7 cellular contexts compared by ENCODE assay signal in the genomic region with DNA sequence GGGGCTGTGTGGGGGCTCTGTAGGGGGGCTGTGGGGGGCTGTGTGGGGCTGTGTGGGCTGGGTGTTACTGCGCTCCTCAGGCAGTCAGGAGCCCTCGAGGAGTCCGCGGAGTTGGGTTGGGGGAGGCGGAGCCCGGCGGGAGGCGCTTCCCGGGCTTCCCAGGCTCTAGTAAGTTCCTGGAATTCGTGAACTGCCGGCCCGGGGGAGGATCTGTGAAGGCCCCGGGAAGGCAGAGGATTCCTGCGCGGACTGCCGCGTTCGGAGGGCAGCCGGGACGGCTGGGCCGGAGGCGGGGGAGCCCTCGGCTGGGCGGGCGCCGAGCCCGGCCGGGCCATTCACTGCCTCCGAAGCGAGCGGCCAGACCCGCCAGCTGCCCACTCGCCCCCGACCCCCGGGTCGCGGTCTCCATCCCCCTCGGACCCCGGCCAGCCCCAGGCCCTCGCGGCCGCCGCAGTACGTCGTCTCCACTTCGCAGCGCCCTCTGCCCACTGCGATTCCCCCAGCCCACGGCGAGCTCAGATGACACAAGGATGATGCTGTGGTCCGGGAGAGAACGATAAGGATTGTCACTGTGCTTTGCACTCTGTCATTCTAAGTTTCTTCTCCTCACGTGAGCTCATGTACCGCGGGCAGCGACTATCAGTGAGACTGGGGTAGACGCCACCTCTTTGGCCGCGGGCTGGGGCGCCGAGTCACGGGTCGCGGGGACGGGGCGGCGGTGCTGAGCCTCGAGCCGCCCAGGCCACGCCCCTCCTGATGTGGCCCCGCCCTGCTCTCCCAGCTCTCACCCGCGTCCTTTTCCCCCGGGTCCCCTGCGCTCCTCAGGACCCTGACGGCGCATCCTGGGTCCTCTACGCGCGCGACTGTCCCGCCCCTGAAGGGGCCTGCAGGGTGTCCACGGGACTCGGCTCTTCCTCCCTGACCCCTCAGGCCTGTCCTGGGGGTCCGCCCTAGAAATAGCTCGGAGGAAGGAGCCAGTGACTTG.
A peak's percentile ranks its signal among the peaks of the same experiment; 100 is the strongest.
DNase-seq lines count a peak whose midpoint lies in the region; ATAC-seq and TF ChIP-seq lines count a peak whose summit lies in the region.

No MANE protein-coding gene starts in this region.

- H3K36me3 ChIP-seq in lower lobe of right lung = no peaks in the 10 kb centered on the region

- no peaks in the 10 kb centered on the region for H3K9me3 ChIP-seq in lower lobe of right lung

- DNase-seq in NCI-H1048 (lab: John Stamatoyannopoulos, UW) (peak; percentile 7), dorsolateral prefrontal cortex (peak in 8 of 10 donors; percentile 48 to 83 (median 74)), lower lobe of right lung (peak; percentile 91)
- DNase-seq in activated CD4-positive, alpha-beta T cell treated with anti-CD3 and anti-CD28 coated beads, Interleukin-2, amount 50 U/mL, for 4 hours = peak; percentile 71
- peak; percentile 47 to 83 (median 56) for DNase-seq in stimulated activated CD4-positive, alpha-beta T cell treated with anti-CD3 and anti-CD28 coated beads, TNF-alpha, amount 100 ng/mL, for 24 hours (ENCODE audit: low read depth in 3 of 3)

- ATAC-seq in GM18505 (IDR thresholded peaks at IDR 0.05; ENCODE audit: unreplicated experiment) (peak; percentile 82), HG02588 (IDR thresholded peaks at IDR 0.05; ENCODE audit: unreplicated experiment) (peak; percentile 86), lower lobe of right lung (peak; percentile 91)

- TF ChIP-seq POLR2A in GM18505 (IDR thresholded peaks at IDR 0.05; ENCODE audit: borderline replicate concordance, extremely low read depth, insufficient read depth, insufficient read length) = peak; percentile 23

- peaks cover 40% of the 10 kb centered on the region for H3K4me1 ChIP-seq in lower lobe of right lung

- TF ChIP-seq CTCF in dorsolateral prefrontal cortex (IDR thresholded peaks at IDR 0.05 in 54 of 56, conservative IDR thresholded peaks at IDR 0.05 in 2 of 56; ENCODE audit: low read depth in 1 of 56, partially characterized antibody in 56 of 56) (peak in 15 of 56 donors; percentile 6 to 46 (median 27)), lower lobe of right lung (IDR thresholded peaks at IDR 0.05) (no peak)

- H3K27me3 ChIP-seq in dorsolateral prefrontal cortex (no peaks in the 10 kb centered on the region), lower lobe of right lung (ENCODE audit: low read depth) (no peaks in the 10 kb centered on the region)

- peak overlapping the region; percentile 46 to 87 (median 71) for H3K4me3 ChIP-seq in dorsolateral prefrontal cortex
- peak overlapping the region; percentile 75 for H3K4me3 ChIP-seq in lower lobe of right lung

- peak overlapping the region in 57 of 59 donors; percentile 3 to 88 (median 71) for H3K27ac ChIP-seq in dorsolateral prefrontal cortex
- H3K27ac ChIP-seq in lower lobe of right lung = peak overlapping the region; percentile 94

- intact Hi-C loops in dorsolateral prefrontal cortex (cut with DNase I) = loop anchor here in 1 of 2 donors (2.0 to 5.0 kb wide), 2 partner anchors 40 to 63 kb away; no protein-coding TSS in a partner anchor
- intact Hi-C loops in lower lobe of right lung (cut with DNase I) = no loop called here

Comparison
In these comparisons a context has a peak if more than half of its experiments do, and no peak if none do; other contexts are left out.
1. Peak in every context shown above with its lines: DNase-seq, ATAC-seq, H3K4me3 ChIP-seq and H3K27ac ChIP-seq.
2. DNase-seq: peak in every context shown above with its lines; median percentile 91 in lower lobe of right lung; 74 in dorsolateral prefrontal cortex; 71 in activated CD4-positive, alpha-beta T cell treated with anti-CD3 and anti-CD28 coated beads, Interleukin-2, amount 50 U/mL, for 4 hours; 56 in stimulated activated CD4-positive, alpha-beta T cell treated with anti-CD3 and anti-CD28 coated beads, TNF-alpha, amount 100 ng/mL, for 24 hours; 7 in NCI-H1048.